In the genomic region with DNA sequence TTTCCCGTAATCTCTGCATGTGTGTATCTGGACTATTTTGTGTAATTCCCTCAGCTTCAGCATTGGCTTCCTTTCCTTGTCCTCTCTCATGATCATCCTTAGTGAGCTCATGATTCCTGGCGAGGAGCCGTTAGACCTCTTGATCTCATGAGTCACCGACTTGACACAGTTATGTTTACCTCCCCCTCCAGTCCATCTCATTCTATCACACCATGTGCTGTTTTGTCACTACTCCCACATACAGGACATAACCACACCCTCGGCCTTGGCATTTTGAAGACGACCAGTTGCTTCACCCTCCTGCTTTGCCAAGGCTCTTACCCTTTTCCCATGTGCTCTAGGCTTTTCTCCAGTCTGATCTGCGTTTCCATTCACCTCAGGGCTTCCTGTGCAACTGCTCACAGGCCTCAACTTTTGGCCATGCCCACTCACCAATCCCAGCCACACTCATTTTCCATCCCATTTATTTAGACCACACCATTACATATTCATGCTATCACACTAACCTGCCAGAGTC, we compare ENCODE assay signal across 8 cellular contexts. TPM values are rescaled to one million over a fixed set of nuclear protein-coding genes. Genes with fewer than 3 reads are reported as not detected.
DNase-seq lines count a peak whose midpoint lies in the region; ATAC-seq lines count a peak whose summit lies in the region.

No MANE protein-coding gene starts in this region.

- peaks cover 3 to 9% (median 7%) of the 10 kb centered on the region in 5 donors for H3K36me3 Mint-ChIP-seq in naive thymus-derived CD4-positive, alpha-beta T cell

- CTCF ChIA-PET in naive thymus-derived CD4-positive, alpha-beta T cell (lab: Charles Lee) = interaction anchor here (0.7 kb wide), 2 partner anchors 10 to 91 kb away, joined by 3 read pairs; no protein-coding TSS in a partner anchor

- POLR2A ChIA-PET in naive thymus-derived CD4-positive, alpha-beta T cell (lab: Charles Lee) = no interaction called here

- H3K9me3 ChIP-seq in muscle layer of duodenum (ENCODE audit: control insufficient read depth in 1 of 2, low read length in 2 of 2) = no peaks in the 10 kb centered on the region
- H3K9me3 ChIP-seq in naive thymus-derived CD4-positive, alpha-beta T cell (ENCODE audit: control insufficient read depth in 2 of 3, low read length in 3 of 3) = no peaks in the 10 kb centered on the region

- peaks cover 0 to 2% (median under 1%) of the 10 kb centered on the region in 7 donors for H3K4me1 Mint-ChIP-seq in naive thymus-derived CD4-positive, alpha-beta T cell

- no peak for ATAC-seq in naive thymus-derived CD4-positive, alpha-beta T cell
- ATAC-seq in GM21381 (IDR thresholded peaks at IDR 0.05; ENCODE audit: unreplicated experiment) = no peak

- H3K4me3 Mint-ChIP-seq in naive thymus-derived CD4-positive, alpha-beta T cell = no peak overlapping the region

- peaks cover 5 to 8% of the 10 kb centered on the region in 2 donors for H3K36me3 ChIP-seq in muscle layer of duodenum (ENCODE audit: control insufficient read depth in 1 of 2, insufficient read depth in 2 of 2, low read length in 2 of 2)
- H3K36me3 ChIP-seq in naive thymus-derived CD4-positive, alpha-beta T cell (ENCODE audit: control insufficient read depth in 2 of 3, insufficient read depth in 3 of 3, low read length in 3 of 3) = peaks cover 0 to under 1% (median 0%) of the 10 kb centered on the region in 3 experiments

- peak overlapping the region; percentile 67 for H3K27ac ChIP-seq in muscle layer of duodenum (ENCODE audit: low read length)
- H3K27ac ChIP-seq in naive thymus-derived CD4-positive, alpha-beta T cell (ENCODE audit: low read depth, low read length) = no peak overlapping the region

- peaks cover 0 to 2% (median 0%) of the 10 kb centered on the region in 5 donors for H3K27me3 Mint-ChIP-seq in naive thymus-derived CD4-positive, alpha-beta T cell

- H3K27ac Mint-ChIP-seq in naive thymus-derived CD4-positive, alpha-beta T cell = no peak overlapping the region

- H3K9me3 Mint-ChIP-seq in naive thymus-derived CD4-positive, alpha-beta T cell = no peaks in the 10 kb centered on the region

- intact Hi-C loops in naive thymus-derived CD4-positive, alpha-beta T cell (cut with micrococcal nuclease) = no loop called here

- no peaks in the 10 kb centered on the region for H3K4me1 ChIP-seq in muscle layer of duodenum (ENCODE audit: control insufficient read depth in 1 of 2, insufficient read depth in 2 of 2, low read length in 2 of 2)
- H3K4me1 ChIP-seq in naive thymus-derived CD4-positive, alpha-beta T cell (ENCODE audit: control insufficient read depth in 2 of 2, insufficient read depth in 2 of 2, low read length in 2 of 2) = no peaks in the 10 kb centered on the region

- no peak overlapping the region for H3K4me3 ChIP-seq in muscle layer of duodenum (ENCODE audit: low read depth in 1 of 2, low read length in 2 of 2)
- no peak overlapping the region for H3K4me3 ChIP-seq in naive thymus-derived CD4-positive, alpha-beta T cell (ENCODE audit: low read length)

- no peaks in the 10 kb centered on the region for H3K27me3 ChIP-seq in muscle layer of duodenum (ENCODE audit: low read depth, low read length)
- H3K27me3 ChIP-seq in naive thymus-derived CD4-positive, alpha-beta T cell (ENCODE audit: control insufficient read depth in 2 of 2, insufficient read depth in 2 of 2, low read length in 2 of 2) = no peaks in the 10 kb centered on the region

- peak; percentile 12 for DNase-seq in Ammon's horn (ENCODE audit: low spot score)
- DNase-seq in NCI-H226 = peak; percentile 100
- peak; percentile 40 for DNase-seq in epidermal melanocyte (ENCODE audit: insufficient read length, low spot score)
- no peak for DNase-seq in naive thymus-derived CD4-positive, alpha-beta T cell
- DNase-seq in amygdala (lab: John Stamatoyannopoulos, UW) = no peak
- no peak for DNase-seq in stimulated activated CD8-positive, alpha-beta memory T cell treated with anti-CD3 and anti-CD28 coated beads, Interleukin-4, amount 100 ng/mL, for 48 hours

RNA-seq across cellular contexts. Expression of a gene that starts 41.5 kb away (rescaled TPM):
- under 1 TPM in 1 of 5 experiments, not detected in 4; 0.69 TPM for total RNA-seq in naive thymus-derived CD4-positive, alpha-beta T cell
- 1 to 10 TPM in 1 of 2 donors, under 1 TPM in 1; 0.43 to 1.3 TPM for polyA plus RNA-seq in naive thymus-derived CD4-positive, alpha-beta T cell

RNA-seq across cellular contexts. Expression of a gene that starts 50.7 kb away (rescaled TPM):
- 10 to 100 TPM; 13.6 to 25.8 (median 23.4) TPM for total RNA-seq in naive thymus-derived CD4-positive, alpha-beta T cell
- 10 to 100 TPM; 32.9 to 33.5 TPM for polyA plus RNA-seq in naive thymus-derived CD4-positive, alpha-beta T cell

Comparison
In these comparisons a context has a peak if more than half of its experiments do, and no peak if none do; other contexts are left out.
1. DNase-seq: peak in Ammon's horn (single experiment), NCI-H226 (single experiment) and epidermal melanocyte (single experiment); none in naive thymus-derived CD4-positive, alpha-beta T cell (0 of 9), amygdala (0 of 56) and stimulated activated CD8-positive, alpha-beta memory T cell treated with anti-CD3 and anti-CD28 coated beads, Interleukin-4, amount 100 ng/mL, for 48 hours (single experiment).